In the genomic region with DNA sequence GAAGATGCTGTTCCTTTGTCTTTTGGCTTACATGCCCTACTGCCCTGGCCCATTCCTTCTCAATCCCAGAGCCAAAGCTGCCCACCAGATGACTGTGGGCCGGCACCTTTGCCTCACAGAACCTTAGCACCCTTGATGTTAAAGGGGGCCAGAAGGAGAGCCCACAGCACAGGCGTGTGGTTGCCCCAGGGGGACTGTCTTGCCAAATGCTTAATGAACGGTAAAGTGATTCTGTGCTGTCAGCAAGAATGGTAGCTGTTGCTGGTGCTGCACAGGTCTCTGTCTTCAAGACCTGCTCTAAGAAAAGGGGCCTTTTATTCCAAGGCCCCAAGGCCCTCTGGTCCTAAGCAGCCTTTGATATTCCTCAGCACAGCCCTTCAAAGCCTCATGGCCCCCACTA, we compare ENCODE assay signal across 31 cellular contexts.
"Had no signal": no experiment of that assay in that cellular context is flagged by ENCODE, and none has a peak within 500 bp of the region (broad histone marks: within the 10 kb centered on the region; RNA-seq: fewer than 3 reads in every experiment).

No MANE protein-coding gene starts in this region.

- ATAC-seq: activated CD4-positive, alpha-beta T cell treated with anti-CD3 and anti-CD28 coated beads for 36 hours; activated naive CD4-positive, alpha-beta T cell treated with anti-CD3 and anti-CD28 coated beads, Interleukin-2, amount 50 U/mL, for 72 hours; activated naive CD8-positive, alpha-beta T cell treated with anti-CD3 and anti-CD28 coated beads, Interleukin-2, amount 50 U/mL, for 24 hours; body of pancreas; K562 had no signal

- H3K27ac ChIP-seq: ascending aorta, body of pancreas, Peyer's patch, RWPE1, SJCRH30, VCaP had no signal

- H3K4me1 ChIP-seq: ascending aorta, body of pancreas, Peyer's patch, SJCRH30 had no signal

- H3K27me3 ChIP-seq: ascending aorta, body of pancreas, Peyer's patch, SJCRH30 had no signal

- DNase-seq: activated CD4-positive, alpha-beta memory T cell treated with anti-CD3 and anti-CD28 coated beads, Interleukin-2, amount 10 ng/mL, durations not matched to agents 7 days and 5 days; activated CD4-positive, alpha-beta T cell treated with anti-CD3 and anti-CD28 coated beads for 36 hours; activated CD4-positive, alpha-beta T cell treated with anti-CD3 and anti-CD28 coated beads, Interleukin-2, amount 50 U/mL, for 1 hour; activated CD4-positive, CD25-positive, alpha-beta regulatory T cell; activated effector memory CD4-positive, alpha-beta T cell treated with Interleukin-2 at 50 U/mL for 16 hours; activated naive CD4-positive, alpha-beta T cell treated with Interleukin-2 at 50 U/mL for 16 hours; activated naive CD8-positive, alpha-beta T cell treated with anti-CD3 and anti-CD28 coated beads, Interleukin-2, amount 50 U/mL, for 24 hours; activated T-cell treated with anti-CD3 and anti-CD28 coated beads, Interleukin-2, amount 50 U/mL, for 24 hours; amniotic stem cell; body of pancreas; central memory CD4-positive, alpha-beta T cell; Karpas-422; NCI-H1105 treated with DMSO at 0.1 percent for 48 hours; NCI-H146; NCI-H187 treated with DMSO at 0.1 percent for 48 hours; NCI-H2081 treated with DMSO at 0.1 percent for 48 hours; NCI-H345; NCI-H510A treated with DMSO at 0.1 percent for 48 hours; NCI-H69; NK-92 treated with Interleukin-12 subunit alpha and Interleukin-12 subunit beta, amount 100 ng/mL, for 24 hours; OCI-M1; Right ventricle myocardium superior; SJCRH30; SK-N-SH; T-helper 1 cell had no signal

- H3K9me3 ChIP-seq: body of pancreas, Peyer's patch, SJCRH30 had no signal

- H3K36me3 ChIP-seq: ascending aorta, Peyer's patch, SJCRH30 had no signal

- H3K4me3 ChIP-seq: ascending aorta, body of pancreas, K562, Peyer's patch, SJCRH30 had no signal
